ENCODE assay signal across 8 cellular contexts in genomic region chr2:232611559-232612218, GRCh38.
DNase-seq lines count a peak whose midpoint lies in the region; ATAC-seq lines count a peak whose summit lies in the region.

No MANE protein-coding gene starts in this region.

- peak; percentile 55 for DNase-seq in COLO668 (lab: John Stamatoyannopoulos, UW; ENCODE audit: unreplicated experiment)
- peak; percentile 38 for DNase-seq in HS-27A (ENCODE audit: low read depth)
- DNase-seq in UCSD-AML1 (lab: John Stamatoyannopoulos, UW; ENCODE audit: unreplicated experiment) = peak; percentile 57
- DNase-seq in astrocyte of the hippocampus (ENCODE audit: low read depth, low spot score) = peak; percentile 80
- DNase-seq in inferior parietal cortex (ENCODE audit: extremely low spot score) = peak; percentile 68
- peak; percentile 47 to 61 (median 57) for DNase-seq in stimulated activated CD4-positive, alpha-beta T cell treated with anti-CD3 and anti-CD28 coated beads, Interleukin-1b, Interleukin-23, amount 100 ng/mL, for 24 hours (ENCODE audit: low read depth in 4 of 4, low spot score in 1 of 4)
- DNase-seq in middle frontal gyrus (ENCODE audit: extremely low spot score, low spot score) = no peak

- no peak for ATAC-seq in HG03342 (IDR thresholded peaks at IDR 0.05; ENCODE audit: unreplicated experiment)
